8 cellular contexts compared by ENCODE assay signal in genomic region chr16:351804-352520, GRCh38. TPM values are rescaled to one million over a fixed set of nuclear protein-coding genes. Genes with fewer than 3 reads are reported as not detected.
DNase-seq lines count a peak whose midpoint lies in the region; ATAC-seq, FAIRE-seq and TF ChIP-seq lines count a peak whose summit lies in the region.

No MANE protein-coding gene starts in this region.

- H3K27ac ChIP-seq in A673 (ENCODE audit: low read depth, low read length, poor library complexity, severe bottlenecking) (peak overlapping the region; percentile 83), VCaP (peak overlapping the region; percentile 72)

- no peaks in the 10 kb centered on the region for H3K27me3 Mint-ChIP-seq in osteocyte (ENCODE audit: unreplicated experiment)

- H3K4me1 Mint-ChIP-seq in osteocyte (ENCODE audit: unreplicated experiment): peaks cover 17% of the 10 kb centered on the region

- H3K27ac Mint-ChIP-seq in osteocyte (ENCODE audit: unreplicated experiment): peak overlapping the region; percentile 34

- DNase-seq in A673 (ENCODE audit: low spot score) (no peak), fibroblast of pulmonary artery (ENCODE audit: low read depth) (no peak), osteocyte (ENCODE audit: extremely low spot score, unreplicated experiment) (peak; percentile 85), frontal cortex (ENCODE audit: low spot score in 2 of 2) (no peak), SIG-M5 (lab: John Stamatoyannopoulos, UW) (no peak)

- no peaks in the 10 kb centered on the region for H3K9me3 Mint-ChIP-seq in osteocyte (ENCODE audit: unreplicated experiment)

- no TSS peak for BruUV-seq in A673 (replicated peaks; lab: Mats Ljungman, UMichigan)

- POLR2A ChIA-PET in A673 (lab: Charles Lee; ENCODE audit: low non-redundant PET): interaction anchor here (0.5 kb wide), 1 partner anchor 306 kb away, joined by 4 read pairs; no protein-coding TSS in a partner anchor

- no peak for FAIRE-seq in frontal cortex (lab: Jason Lieb, UNC)

- H3K36me3 ChIP-seq in A673 (ENCODE audit: insufficient read depth, low read length, poor library complexity, severe bottlenecking): peaks cover 6% of the 10 kb centered on the region

- H3K9me3 ChIP-seq in A673 (ENCODE audit: low read depth, low read length, poor library complexity, severe bottlenecking): no peaks in the 10 kb centered on the region

- TF ChIP-seq CTCF in A673 (conservative IDR thresholded peaks at IDR 0.05; ENCODE audit: low read depth, low read length) (no peak), VCaP (conservative IDR thresholded peaks at IDR 0.05) (no peak), fibroblast of pulmonary artery (IDR thresholded peaks at IDR 0.05; ENCODE audit: low read length, missing control alignments) (no peak), osteocyte (IDR thresholded peaks at IDR 0.05) (no peak)

- no peaks in the 10 kb centered on the region for H3K27me3 ChIP-seq in A673 (replicated peaks; ENCODE audit: insufficient read depth, low read depth, low read length, poor library complexity)

- CTCF ChIA-PET in A673 (lab: Charles Lee): interaction anchor here (0.6 to 1.0 kb wide), 3 partner anchors 117 to 286 kb away, joined by 3 to 7 read pairs (median 4); no protein-coding TSS in a partner anchor

- ATAC-seq in GM18505 (IDR thresholded peaks at IDR 0.05; ENCODE audit: unreplicated experiment) (peak; percentile 29), HG03097 (IDR thresholded peaks at IDR 0.05; ENCODE audit: low FRiP score, unreplicated experiment) (peak; percentile 16)

- peak overlapping the region; percentile 79 for H3K4me3 ChIP-seq in A673 (ENCODE audit: low read depth, low read length, poor library complexity, severe bottlenecking)
- peak overlapping the region; percentile 67 for H3K4me3 ChIP-seq in fibroblast of pulmonary artery (replicated peaks; ENCODE audit: low read depth, low read length)

- no peak for TF ChIP-seq POLR2A in GM18505 (IDR thresholded peaks at IDR 0.05; ENCODE audit: borderline replicate concordance, extremely low read depth, insufficient read depth, insufficient read length)

- peaks cover 7% of the 10 kb centered on the region for H3K36me3 Mint-ChIP-seq in osteocyte (ENCODE audit: unreplicated experiment)

- intact Hi-C loops in A673 (cut with micrococcal nuclease; ENCODE audit: unreplicated experiment): loop anchor here (2.0 kb wide), 2 partner anchors 71 to 117 kb away; partner anchors contain the start of genes ARHGDIG and FAM234A

- no peaks in the 10 kb centered on the region for H3K4me1 ChIP-seq in A673 (ENCODE audit: insufficient read depth, low read length, poor library complexity, severe bottlenecking)

- H3K4me3 Mint-ChIP-seq in osteocyte (ENCODE audit: unreplicated experiment): peak overlapping the region; percentile 82

RNA-seq across cellular contexts. Expression of gene AXIN1, which starts 0.6 kb away (rescaled TPM):
- total RNA-seq in A673 (2021) (32.7 and 38.2 TPM in 2 replicates), osteocyte (31.5 and 33.0 TPM in 2 replicates), frontal cortex (24.5 TPM)

RNA-seq across cellular contexts. Expression of gene MRPL28, which starts 18.4 kb away (rescaled TPM):
- total RNA-seq in A673 (2021) (150 and 157 TPM in 2 replicates), osteocyte (71.7 and 74.3 TPM in 2 replicates), frontal cortex (44.8 TPM)

RNA-seq across cellular contexts. Expression of gene PGAP6, which starts 29.8 kb away (rescaled TPM):
- total RNA-seq in A673 (2021): 38.7 and 47.1 TPM in 2 replicates
- total RNA-seq in osteocyte: 59.3 and 61.6 TPM in 2 replicates
- total RNA-seq in frontal cortex: 18.8 TPM

RNA-seq across cellular contexts. Expression of gene NME4, which starts 45.0 kb away (rescaled TPM):
- total RNA-seq in A673 (2021) (261 and 321 TPM in 2 replicates), osteocyte (148 and 157 TPM in 2 replicates), frontal cortex (12.6 TPM)

RNA-seq across cellular contexts. Expression of gene DECR2, which starts 49.7 kb away (rescaled TPM):
- 27.5 and 28.7 TPM in 2 replicates for total RNA-seq in A673 (2021)
- total RNA-seq in osteocyte: 23.4 and 23.9 TPM in 2 replicates
- 7.7 TPM for total RNA-seq in frontal cortex
